Comparison of ENCODE assay signal across 20 cellular contexts in genomic region chr6:131918650-131919355, GRCh38. TPM values are rescaled to one million over a fixed set of nuclear protein-coding genes. Genes with fewer than 3 reads are reported as not detected.
DNase-seq lines count a peak whose midpoint lies in the region; ATAC-seq, FAIRE-seq and TF ChIP-seq lines count a peak whose summit lies in the region.
"Had no signal": no experiment of that assay in that cellular context is flagged by ENCODE, and none has a peak within 500 bp of the region (broad histone marks: within the 10 kb centered on the region; RNA-seq: fewer than 3 reads in every experiment).

No MANE protein-coding gene starts in this region.

- H3K9me2 ChIP-seq in GM23338 (ENCODE audit: insufficient read depth), result no peaks in the 10 kb centered on the region

- H3K4me1 ChIP-seq in GM23338 (ENCODE audit: insufficient read depth), result no peaks in the 10 kb centered on the region
- H3K4me1 ChIP-seq in kidney (ENCODE audit: control insufficient read depth in 1 of 2, insufficient read depth in 1 of 2, low read depth in 1 of 2, low read length in 2 of 2), result no peaks in the 10 kb centered on the region
- no peaks in the 10 kb centered on the region for H3K4me1 ChIP-seq in left ventricle myocardium inferior
- H3K4me1 ChIP-seq in CD8-positive, alpha-beta memory T cell (ENCODE audit: insufficient read depth, low read length), result no peaks in the 10 kb centered on the region

- no peak overlapping the region for H2AFZ ChIP-seq in GM23338

- H3K36me3 ChIP-seq in GM23338 (ENCODE audit: insufficient read depth) (peaks cover 31% of the 10 kb centered on the region), kidney (ENCODE audit: control insufficient read depth in 1 of 2, insufficient read depth in 2 of 2, low read length in 2 of 2) (no peaks in the 10 kb centered on the region), left ventricle myocardium inferior (no peaks in the 10 kb centered on the region)
- no peaks in the 10 kb centered on the region for H3K36me3 ChIP-seq in CD8-positive, alpha-beta memory T cell (ENCODE audit: insufficient read depth, low read length)

- peaks cover 52% of the 10 kb centered on the region for H3K9me3 Mint-ChIP-seq in GM23338
- H3K9me3 Mint-ChIP-seq in CD8-positive, alpha-beta memory T cell, result peaks cover 5 to 12% (median 11%) of the 10 kb centered on the region in 5 donors

- H3K79me2 ChIP-seq in GM23338 (replicated peaks; ENCODE audit: insufficient read depth), result no peaks in the 10 kb centered on the region

- DNase-seq in GM23338 (ENCODE audit: low spot score) (no peak), dedifferentiated amniotic fluid mesenchymal stem cell (ENCODE audit: extremely low spot score) (peak; percentile 12), kidney (peak; percentile 34), NCI-H1930 (lab: John Stamatoyannopoulos, UW) (no peak), left ventricle myocardium inferior (no peak)
- DNase-seq in CD8-positive, alpha-beta memory T cell, result no peak
- DNase-seq: ACHN; CD4-positive, alpha-beta memory T cell; COR-L47; DMS153; DMS79 treated with DMSO at 0.1 percent for 48 hours; EL; KG1 had no signal

- ATAC-seq in GM23338 (peak; percentile 9; the same call in 2 of the 3 replicates), HG03039 (IDR thresholded peaks at IDR 0.05; ENCODE audit: unreplicated experiment) (no peak)

- no peak for FAIRE-seq in kidney (lab: Jason Lieb, UNC)
- FAIRE-seq: D721Med, G401.6, GM12892, H54 had no signal

- H3K36me3 Mint-ChIP-seq in GM23338 (ENCODE audit: low read depth), result peaks cover 60% of the 10 kb centered on the region
- H3K36me3 Mint-ChIP-seq in CD8-positive, alpha-beta memory T cell, result no peaks in the 10 kb centered on the region
- H3K36me3 Mint-ChIP-seq: CD4-positive, alpha-beta memory T cell; IgD-negative memory B cell had no signal

- H3K27me3 Mint-ChIP-seq in GM23338 (ENCODE audit: insufficient read depth, low read depth, poor library complexity), result peaks cover 8% of the 10 kb centered on the region
- peaks cover 35 to 62% of the 10 kb centered on the region in 2 donors for H3K27me3 Mint-ChIP-seq in CD8-positive, alpha-beta memory T cell

- no peak overlapping the region for H3K4me2 ChIP-seq in GM23338

- H4K20me1 ChIP-seq in GM23338 (replicated peaks; ENCODE audit: insufficient read depth), result peaks cover 11% of the 10 kb centered on the region; the same call in 1 of the 2 replicates

- POLR2A ChIA-PET in CD8-positive, alpha-beta memory T cell (lab: Charles Lee), result no interaction called here

- H3K27ac Mint-ChIP-seq in GM23338, result no peak overlapping the region
- no peak overlapping the region for H3K27ac Mint-ChIP-seq in CD8-positive, alpha-beta memory T cell
- H3K27ac Mint-ChIP-seq: CD4-positive, alpha-beta memory T cell; IgD-negative memory B cell had no signal

- peaks cover 11% of the 10 kb centered on the region; the same call in 1 of the 3 replicates for H3K4me1 Mint-ChIP-seq in GM23338
- H3K4me1 Mint-ChIP-seq in CD8-positive, alpha-beta memory T cell, result peaks cover 5 to 12% (median 9%) of the 10 kb centered on the region in 3 donors

- H3K4me3 ChIP-seq in GM23338, result no peak overlapping the region
- no peak overlapping the region for H3K4me3 ChIP-seq in kidney (ENCODE audit: low read length in 2 of 2)
- no peak overlapping the region for H3K4me3 ChIP-seq in left ventricle myocardium inferior
- H3K4me3 ChIP-seq in CD8-positive, alpha-beta memory T cell (ENCODE audit: low read length), result no peak overlapping the region

- H3F3A ChIP-seq in GM23338 (replicated peaks; ENCODE audit: low read depth), result peaks cover 49% of the 10 kb centered on the region

- intact Hi-C loops in kidney (cut with DNase I), result loop anchor here (10.0 kb wide), 1 partner anchor 224 kb away; no protein-coding TSS in a partner anchor
- intact Hi-C loops in left ventricle myocardium inferior (cut with micrococcal nuclease), result no loop called here

- CTCF ChIA-PET in CD8-positive, alpha-beta memory T cell (lab: Charles Lee), result interaction anchor here (0.6 kb wide), 1 partner anchor 9 kb away, joined by 3 read pairs; no protein-coding TSS in a partner anchor

- H3K27ac ChIP-seq in GM23338 (ENCODE audit: low read depth) (no peak overlapping the region), kidney (ENCODE audit: low read depth in 2 of 2, low read length in 2 of 2) (no peak overlapping the region), left ventricle myocardium inferior (replicated peaks) (no peak overlapping the region)
- no peak overlapping the region for H3K27ac ChIP-seq in CD8-positive, alpha-beta memory T cell (ENCODE audit: low read depth, low read length)
- H3K27ac ChIP-seq: C4-2B had no signal

- no peaks in the 10 kb centered on the region for H3K9me3 ChIP-seq in kidney (ENCODE audit: control insufficient read depth in 1 of 2, low read length in 2 of 2)
- peaks cover 20% of the 10 kb centered on the region for H3K9me3 ChIP-seq in left ventricle myocardium inferior (replicated peaks)
- H3K9me3 ChIP-seq in CD8-positive, alpha-beta memory T cell (ENCODE audit: low read length), result no peaks in the 10 kb centered on the region

- no peaks in the 10 kb centered on the region for H3K27me3 ChIP-seq in GM23338 (ENCODE audit: insufficient read depth)
- H3K27me3 ChIP-seq in left ventricle myocardium inferior (ENCODE audit: low read depth), result peaks cover 11% of the 10 kb centered on the region
- no peaks in the 10 kb centered on the region for H3K27me3 ChIP-seq in CD8-positive, alpha-beta memory T cell (ENCODE audit: insufficient read depth, low read length, poor library complexity, severe bottlenecking)

- H3K4me3 Mint-ChIP-seq in GM23338, result no peak overlapping the region
- H3K4me3 Mint-ChIP-seq in CD8-positive, alpha-beta memory T cell, result no peak overlapping the region
- H3K4me3 Mint-ChIP-seq: CD4-positive, alpha-beta memory T cell; IgD-negative memory B cell had no signal

- TF ChIP-seq CTCF in GM23338 (conservative IDR thresholded peaks at IDR 0.05; ENCODE audit: low read depth in 2 of 2) (no peak), kidney (IDR thresholded peaks at IDR 0.05; ENCODE audit: borderline replicate concordance, extremely low read depth, insufficient read depth) (no peak), left ventricle myocardium inferior (IDR thresholded peaks at IDR 0.05; ENCODE audit: borderline replicate concordance) (no peak)

- H3K9ac ChIP-seq in kidney (ENCODE audit: low read length in 2 of 2), result no peak overlapping the region

TF ChIP-seq in GM23338, 12 proteins besides CTCF, POLR2A, EP300 and RAD21:
- TF ChIP-seq EZH2phosphoT487 (IDR thresholded peaks at IDR 0.05; ENCODE audit: unreplicated experiment), result no peak
- no peak for TF ChIP-seq ZNF331 (CRISPR knock-in tag; IDR thresholded peaks at IDR 0.05; ENCODE audit: low read depth)
- peak; percentile 77 for TF ChIP-seq POLR2AphosphoS5 (IDR thresholded peaks at IDR 0.05; ENCODE audit: low read depth)
- no peak for TF ChIP-seq ZNF114 (CRISPR knock-in tag; IDR thresholded peaks at IDR 0.05)
- no peak for TF ChIP-seq JUNB (IDR thresholded peaks at IDR 0.05; ENCODE audit: unreplicated experiment)
- TF ChIP-seq EZH2 (IDR thresholded peaks at IDR 0.05; ENCODE audit: low read depth, unreplicated experiment), result no peak
- TF ChIP-seq, protein P1, sequence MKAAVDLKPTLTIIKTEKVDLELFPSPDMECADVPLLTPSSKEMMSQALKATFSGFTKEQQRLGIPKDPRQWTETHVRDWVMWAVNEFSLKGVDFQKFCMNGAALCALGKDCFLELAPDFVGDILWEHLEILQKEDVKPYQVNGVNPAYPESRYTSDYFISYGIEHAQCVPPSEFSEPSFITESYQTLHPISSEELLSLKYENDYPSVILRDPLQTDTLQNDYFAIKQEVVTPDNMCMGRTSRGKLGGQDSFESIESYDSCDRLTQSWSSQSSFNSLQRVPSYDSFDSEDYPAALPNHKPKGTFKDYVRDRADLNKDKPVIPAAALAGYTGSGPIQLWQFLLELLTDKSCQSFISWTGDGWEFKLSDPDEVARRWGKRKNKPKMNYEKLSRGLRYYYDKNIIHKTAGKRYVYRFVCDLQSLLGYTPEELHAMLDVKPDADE (IDR thresholded peaks at IDR 0.05), result no peak

RNA-seq across cellular contexts. Expression of gene CCN2, which starts 32.4 kb away (rescaled TPM):
- total RNA-seq in GM23338 (2014; rRNA removed; shearing (Covaris generic)), result 159 and 177 TPM in 2 replicates
- polyA plus RNA-seq in GM23338 (2016; fragmentation: Nextera tagmentation; extraction: Ambion mirVana) (113 and 128 TPM in 2 replicates), kidney (ENCODE audit: insufficient read depth, low read depth, low replicate concordance) (248 TPM)
- total RNA-seq in kidney (64.1 TPM), left ventricle myocardium inferior (33.0 TPM)
- total RNA-seq in CD8-positive, alpha-beta memory T cell, result not detected
- polyA plus RNA-seq in CD8-positive, alpha-beta memory T cell, result not detected
- total RNA-seq: CD4-positive, alpha-beta memory T cell had no signal
- polyA plus RNA-seq: CD4-positive, alpha-beta memory T cell; IgD-negative memory B cell had no signal

Comparison
In these comparisons a context has a peak if more than half of its experiments do, and no peak if none do; other contexts are left out.
1. DNase-seq: peak in dedifferentiated amniotic fluid mesenchymal stem cell (single experiment) and kidney (single experiment); none in GM23338 (single experiment), NCI-H1930 (0 of 2), left ventricle myocardium inferior (single experiment) and CD8-positive, alpha-beta memory T cell (0 of 5).
2. RNA of gene CCN2, which starts 32.4 kb away (total RNA-seq): 159 to 177 TPM in GM23338, 64.1 TPM in kidney (single experiment) and 33.0 TPM in left ventricle myocardium inferior (single experiment); not detected in CD8-positive, alpha-beta memory T cell; every median in the first group is over 10 times any median in the second.